Comparison of ENCODE assay signal across 29 cellular contexts in the genomic region with DNA sequence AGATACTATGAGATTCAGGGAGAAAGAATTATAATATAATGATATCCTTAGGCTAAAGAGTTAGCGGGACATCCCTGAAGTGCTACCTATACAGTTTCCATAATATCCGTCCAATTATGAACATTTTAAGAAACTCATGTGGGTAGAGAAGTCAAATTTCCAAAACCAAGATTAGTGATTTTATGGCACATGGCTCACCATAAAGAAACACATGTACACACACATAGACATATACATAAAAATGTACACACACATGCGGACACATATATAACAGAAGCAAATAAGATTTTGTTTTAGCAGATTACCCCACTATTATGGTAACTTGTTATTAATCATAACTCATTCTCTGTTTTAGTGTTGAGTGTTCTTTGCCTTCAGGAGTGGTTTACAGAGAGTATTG.
DNase-seq lines count a peak whose midpoint lies in the region; ATAC-seq, FAIRE-seq and TF ChIP-seq lines count a peak whose summit lies in the region.
"Had no signal": no experiment of that assay in that cellular context is flagged by ENCODE, and none has a peak within 500 bp of the region (broad histone marks: within the 10 kb centered on the region; RNA-seq: fewer than 3 reads in every experiment).

No MANE protein-coding gene starts in this region.

- no peak for TF ChIP-seq POLR2A in HepG2 (IDR thresholded peaks at IDR 0.05; ENCODE audit: insufficient read depth in 1 of 2, low read depth in 2 of 2, low read length in 2 of 2)
- TF ChIP-seq POLR2A in right lobe of liver (IDR thresholded peaks at IDR 0.05): no peak

- H3K27ac ChIP-seq in HepG2 (ENCODE audit: extremely low read length, insufficient read depth, low read length): no peak overlapping the region
- H3K27ac ChIP-seq in right lobe of liver: no peak overlapping the region
- H3K27ac ChIP-seq: 22Rv1; A549; BLaER1; BLaER1 treated with 17β-estradiol and CSF1 and Interleukin-3, amounts not matched to agents 10 nM and 100 nM; C4-2B had no signal

- CTCF ChIA-PET in HepG2 (lab: Yijun Ruan, JAX; ENCODE audit: low intra/inter-chr PET ratio, low total read pairs): no interaction called here

- intact Hi-C loops in HepG2 (cut with micrococcal nuclease; ENCODE audit: unreplicated experiment): loop anchor here (10.0 kb wide), 1 partner anchor 664 kb away; no protein-coding TSS in a partner anchor
- intact Hi-C loops in right lobe of liver (cut with DNase I): no loop called here

- ATAC-seq in HepG2 (no peak), right lobe of liver (no peak)
- ATAC-seq: A549; CD8-positive, alpha-beta T cell had no signal

- H3K4me2 ChIP-seq in HepG2 (ENCODE audit: low read depth, low read length): no peak overlapping the region
- H3K4me2 ChIP-seq: A549; BLaER1; BLaER1 treated with 17β-estradiol and CSF1 and Interleukin-3, amounts not matched to agents 10 nM and 100 nM had no signal

- H3K36me3 ChIP-seq in HepG2 (replicated peaks in 1 of 2; ENCODE audit: control insufficient read depth in 1 of 2, insufficient read depth in 2 of 2, low read length in 2 of 2) (no peaks in the 10 kb centered on the region), right lobe of liver (no peaks in the 10 kb centered on the region)
- H3K36me3 ChIP-seq: BE2C; BLaER1; BLaER1 treated with 17β-estradiol and CSF1 and Interleukin-3, amounts not matched to agents 10 nM and 100 nM had no signal

- BruUV-seq in HepG2 (replicated peaks; lab: Mats Ljungman, UMichigan): no TSS peak

- 38% methylated on average over 3 of the region's 3 CpGs for WGBS in HepG2 (ENCODE audit: low lambda C conversion rate)
- 72% methylated on average over 3 of the region's 3 CpGs for WGBS in right lobe of liver (ENCODE audit: insufficient coverage, low coverage, low lambda C conversion rate, missing lambda C conversion rate)

- no peak overlapping the region for H3K9ac ChIP-seq in HepG2 (ENCODE audit: insufficient read depth, low read depth, low read length)
- H3K9ac ChIP-seq: BLaER1; BLaER1 treated with 17β-estradiol and CSF1 and Interleukin-3, amounts not matched to agents 10 nM and 100 nM had no signal

- H3K79me2 ChIP-seq in HepG2 (ENCODE audit: insufficient read depth, low read length): no peaks in the 10 kb centered on the region

- no peak overlapping the region for H3K4me3 ChIP-seq in HepG2 (replicated peaks in 1 of 3; ENCODE audit: insufficient read depth in 1 of 3, low read depth in 2 of 3, low read length in 3 of 3)
- H3K4me3 ChIP-seq in right lobe of liver: no peak overlapping the region
- H3K4me3 ChIP-seq: A549; BLaER1; BLaER1 treated with 17β-estradiol and CSF1 and Interleukin-3, amounts not matched to agents 10 nM and 100 nM had no signal

- TF ChIP-seq CTCF in HepG2 (CRISPR knock-in tag; IDR thresholded peaks at IDR 0.05) (no peak), right lobe of liver (IDR thresholded peaks at IDR 0.05) (no peak)

- no peak overlapping the region for H2AFZ ChIP-seq in HepG2 (ENCODE audit: low read length)

- in situ Hi-C loops in HepG2 (cut with HindIII; ENCODE audit: extremely low pct_ligation_motif_present, low pct_unique_long_range_greater_than_20kb): no loop called here

- DNase-seq in HepG2 (ENCODE audit: low spot score): no peak
- DNase-seq in right lobe of liver: no peak
- DNase-seq: 8988T; ACHN; AML-193; BE2C; C1 segment of cervical spinal cord; Caco-2; Calu3; CD4-positive, alpha-beta memory T cell; CD4-positive, alpha-beta T cell; CD4-positive, CD25-positive, alpha-beta regulatory T cell; CD8-positive, alpha-beta memory T cell; CD8-positive, alpha-beta T cell; COR-L47; DMS 273 treated with DMSO at 0.1 percent for 48 hours; DMS153; DMS53; DMS79; DMS79 treated with DMSO at 0.1 percent for 48 hours; DND-41; EL had no signal

- no peaks in the 10 kb centered on the region for H4K20me1 ChIP-seq in HepG2 (ENCODE audit: insufficient read depth, low read length)
- H4K20me1 ChIP-seq: BLaER1; BLaER1 treated with 17β-estradiol and CSF1 and Interleukin-3, amounts not matched to agents 10 nM and 100 nM had no signal

- TF ChIP-seq EP300 in HepG2 (IDR thresholded peaks at IDR 0.05; ENCODE audit: low read depth in 2 of 2, low read length in 2 of 2): no peak
- no peak for TF ChIP-seq EP300 in HepG2 (CRISPR knock-in tag; IDR thresholded peaks at IDR 0.05; ENCODE audit: borderline replicate concordance)

- POLR2A ChIA-PET in HepG2 (lab: Yijun Ruan, JAX): no interaction called here

- H3K27me3 ChIP-seq in HepG2 (ENCODE audit: control insufficient read depth in 1 of 2, insufficient read depth in 2 of 2, low read length in 2 of 2): no peaks in the 10 kb centered on the region
- H3K27me3 ChIP-seq in right lobe of liver: no peaks in the 10 kb centered on the region
- H3K27me3 ChIP-seq: BE2C; BLaER1; BLaER1 treated with 17β-estradiol and CSF1 and Interleukin-3, amounts not matched to agents 10 nM and 100 nM had no signal

- no peak for TF ChIP-seq RAD21 in HepG2 (CRISPR knock-in tag; IDR thresholded peaks at IDR 0.05)

- H3K4me1 ChIP-seq in HepG2 (ENCODE audit: insufficient read depth, low read length): no peaks in the 10 kb centered on the region
- no peaks in the 10 kb centered on the region for H3K4me1 ChIP-seq in right lobe of liver
- H3K4me1 ChIP-seq: A549; BE2C; BLaER1; BLaER1 treated with 17β-estradiol and CSF1 and Interleukin-3, amounts not matched to agents 10 nM and 100 nM; Caco-2 had no signal

- FAIRE-seq in HepG2 (lab: Jason Lieb, UNC): no peak
- FAIRE-seq: A204.1, A549, D721Med had no signal

- H3K9me3 ChIP-seq in HepG2 (ENCODE audit: low read length): peaks cover 70% of the 10 kb centered on the region
- no peaks in the 10 kb centered on the region for H3K9me3 ChIP-seq in right lobe of liver
- H3K9me3 ChIP-seq: A549; BE2C; BLaER1; BLaER1 treated with 17β-estradiol and CSF1 and Interleukin-3, amounts not matched to agents 10 nM and 100 nM; Caco-2 had no signal

TF ChIP-seq in HepG2, 621 proteins besides CTCF, POLR2A, EP300 and RAD21:
- TF ChIP-seq, protein P1, sequence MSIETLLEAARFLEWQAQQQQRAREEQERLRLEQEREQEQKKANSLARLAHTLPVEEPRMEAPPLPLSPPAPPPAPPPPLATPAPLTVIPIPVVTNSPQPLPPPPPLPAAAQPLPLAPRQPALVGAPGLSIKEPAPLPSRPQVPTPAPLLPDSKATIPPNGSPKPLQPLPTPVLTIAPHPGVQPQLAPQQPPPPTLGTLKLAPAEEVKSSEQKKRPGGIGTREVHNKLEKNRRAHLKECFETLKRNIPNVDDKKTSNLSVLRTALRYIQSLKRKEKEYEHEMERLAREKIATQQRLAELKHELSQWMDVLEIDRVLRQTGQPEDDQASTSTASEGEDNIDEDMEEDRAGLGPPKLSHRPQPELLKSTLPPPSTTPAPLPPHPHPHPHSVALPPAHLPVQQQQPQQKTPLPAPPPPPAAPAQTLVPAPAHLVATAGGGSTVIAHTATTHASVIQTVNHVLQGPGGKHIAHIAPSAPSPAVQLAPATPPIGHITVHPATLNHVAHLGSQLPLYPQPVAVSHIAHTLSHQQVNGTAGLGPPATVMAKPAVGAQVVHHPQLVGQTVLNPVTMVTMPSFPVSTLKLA (IDR thresholded peaks at IDR 0.05): peak; percentile 93
- no peak for TF ChIP-seq HNF4A (CRISPR knock-in tag; IDR thresholded peaks at IDR 0.05)
TF ChIP-seq in HepG2: peak in this region for 1.
